9 cellular contexts compared by ENCODE assay signal in genomic region chr18:8480506-8481328, GRCh38.
DNase-seq lines count a peak whose midpoint lies in the region; TF ChIP-seq lines count a peak whose summit lies in the region.
"Had no signal": no experiment of that assay in that cellular context is flagged by ENCODE, and none has a peak within 500 bp of the region (broad histone marks: within the 10 kb centered on the region; RNA-seq: fewer than 3 reads in every experiment).

No MANE protein-coding gene starts in this region.

- H3K27ac ChIP-seq in suprapubic skin = no peak overlapping the region
- H3K27ac ChIP-seq in CD4-positive, alpha-beta memory T cell (ENCODE audit: low read depth, low read length) = no peak overlapping the region
- H3K27ac ChIP-seq: skin epidermis had no signal

- peaks cover 0 to 4% (median 0%) of the 10 kb centered on the region in 8 donors for H3K9me3 Mint-ChIP-seq in CD4-positive, alpha-beta memory T cell

- no peak for TF ChIP-seq POLR2A in suprapubic skin (IDR thresholded peaks at IDR 0.05)

- POLR2A ChIA-PET in CD4-positive, alpha-beta memory T cell (lab: Charles Lee; ENCODE audit: partially characterized antibody) = no interaction called here

- no peaks in the 10 kb centered on the region for H3K27me3 ChIP-seq in suprapubic skin
- H3K27me3 ChIP-seq in CD4-positive, alpha-beta memory T cell (ENCODE audit: insufficient read depth, low read length) = no peaks in the 10 kb centered on the region

- peaks cover 0 to 6% (median 2%) of the 10 kb centered on the region in 4 donors for H3K4me1 Mint-ChIP-seq in CD4-positive, alpha-beta memory T cell

- no peak overlapping the region for H3K4me3 ChIP-seq in GM12875 (ENCODE audit: low read depth, low read length)
- H3K4me3 ChIP-seq in cardiac fibroblast (replicated peaks in 1 of 2; ENCODE audit: low read depth in 2 of 2, low read length in 2 of 2) = no peak overlapping the region
- no peak overlapping the region for H3K4me3 ChIP-seq in suprapubic skin
- no peak overlapping the region for H3K4me3 ChIP-seq in CD4-positive, alpha-beta memory T cell (ENCODE audit: low read length in 2 of 2)
- H3K4me3 ChIP-seq: skin epidermis had no signal

- no peak overlapping the region for H3K4me3 Mint-ChIP-seq in CD4-positive, alpha-beta memory T cell

- H3K36me3 ChIP-seq in suprapubic skin = no peaks in the 10 kb centered on the region
- no peaks in the 10 kb centered on the region for H3K36me3 ChIP-seq in CD4-positive, alpha-beta memory T cell (ENCODE audit: insufficient read depth, low read length)

- H3K27me3 Mint-ChIP-seq in CD4-positive, alpha-beta memory T cell = peaks cover 2 to 10% of the 10 kb centered on the region in 2 donors

- H3K36me3 Mint-ChIP-seq in CD4-positive, alpha-beta memory T cell = no peaks in the 10 kb centered on the region

- CTCF ChIA-PET in CD4-positive, alpha-beta memory T cell (lab: Charles Lee; ENCODE audit: partially characterized antibody) = interaction anchor here (0.6 to 1.1 kb wide), 2 partner anchors 12 to 184 kb away, joined by 3 read pairs; no protein-coding TSS in a partner anchor

- TF ChIP-seq EP300 in suprapubic skin (IDR thresholded peaks at IDR 0.05) = no peak

- no peaks in the 10 kb centered on the region for H3K9me3 ChIP-seq in suprapubic skin
- H3K9me3 ChIP-seq in CD4-positive, alpha-beta memory T cell (ENCODE audit: control insufficient read depth in 1 of 2, low read length in 2 of 2) = no peaks in the 10 kb centered on the region

- intact Hi-C loops in CD4-positive, alpha-beta memory T cell (cut with micrococcal nuclease) = no loop called here

- peak; percentile 14; the same call in 1 of the 2 replicates for TF ChIP-seq CTCF in GM12875 (IDR thresholded peaks at IDR 0.05; ENCODE audit: borderline replicate concordance, insufficient read depth, low read depth, low read length)
- TF ChIP-seq CTCF in cardiac fibroblast (IDR thresholded peaks at IDR 0.05; ENCODE audit: low read depth, low read length) = peak; percentile 68
- no peak for TF ChIP-seq CTCF in suprapubic skin (IDR thresholded peaks at IDR 0.05)

- no peaks in the 10 kb centered on the region for H3K4me1 ChIP-seq in suprapubic skin
- H3K4me1 ChIP-seq in CD4-positive, alpha-beta memory T cell (ENCODE audit: insufficient read depth, low read length) = no peaks in the 10 kb centered on the region

- WGBS in suprapubic skin = 57% methylated on average over 16 of the region's 16 CpGs

- no peak overlapping the region for H3K27ac Mint-ChIP-seq in CD4-positive, alpha-beta memory T cell

- DNase-seq in NCI-H446 treated with DMSO at 0.1 percent for 48 hours (lab: John Stamatoyannopoulos, UW) (peak; percentile 45), cardiac fibroblast (ENCODE audit: low read depth in 2 of 2) (peak; percentile 74 to 83), kidney tubule cell (ENCODE audit: low spot score) (peak; percentile 62), suprapubic skin (ENCODE audit: low spot score in 2 of 2) (no peak), NCI-H1105 (lab: John Stamatoyannopoulos, UW) (no peak)
- DNase-seq in activated CD8-positive, alpha-beta memory T cell treated with anti-CD3 and anti-CD28 coated beads, Interleukin-2, amount 50 U/mL, for 48 hours = no peak
- DNase-seq in CD4-positive, alpha-beta memory T cell = no peak

Comparison
In these comparisons a context has a peak if more than half of its experiments do, and no peak if none do; other contexts are left out.
1. CTCF ChIP-seq: peak in GM12875 (single experiment) and cardiac fibroblast (single experiment); none in suprapubic skin (0 of 2).
2. DNase-seq: peak in NCI-H446 treated with DMSO at 0.1 percent for 48 hours (single experiment), cardiac fibroblast (2 of 2) and kidney tubule cell (single experiment); none in activated CD8-positive, alpha-beta memory T cell treated with anti-CD3 and anti-CD28 coated beads, Interleukin-2, amount 50 U/mL, for 48 hours (single experiment), suprapubic skin (0 of 2), NCI-H1105 (single experiment) and CD4-positive, alpha-beta memory T cell (0 of 5).